Comparison of ENCODE assay signal across 29 cellular contexts in genomic region chr11:127115844-127116243, GRCh38.
DNase-seq lines count a peak whose midpoint lies in the region; ATAC-seq and TF ChIP-seq lines count a peak whose summit lies in the region.
"Had no signal": no experiment of that assay in that cellular context is flagged by ENCODE, and none has a peak within 500 bp of the region (broad histone marks: within the 10 kb centered on the region; RNA-seq: fewer than 3 reads in every experiment).

No MANE protein-coding gene starts in this region.

- peak overlapping the region; percentile 30 for H3K23ac ChIP-seq in mesendoderm (ENCODE audit: low read length)

- ATAC-seq in lung (ENCODE audit: insufficient read depth, low FRiP score) (no peak), HG03442 (IDR thresholded peaks at IDR 0.05; ENCODE audit: unreplicated experiment) (no peak)
- ATAC-seq: A549; CD8-positive, alpha-beta T cell had no signal

- H3K27ac ChIP-seq in lung (ENCODE audit: low read depth in 1 of 2, low read length in 1 of 2), result no peak overlapping the region
- H3K27ac ChIP-seq in mesendoderm (ENCODE audit: low read depth, low read length), result no peak overlapping the region
- H3K27ac ChIP-seq: 22Rv1; A549; BLaER1; BLaER1 treated with 17β-estradiol and CSF1 and Interleukin-3, amounts not matched to agents 10 nM and 100 nM; C4-2B had no signal

- H3K4me2 ChIP-seq in mesendoderm (ENCODE audit: low read length), result no peak overlapping the region
- H3K4me2 ChIP-seq: A549; BLaER1; BLaER1 treated with 17β-estradiol and CSF1 and Interleukin-3, amounts not matched to agents 10 nM and 100 nM had no signal

- no peak overlapping the region for H4K8ac ChIP-seq in mesendoderm (ENCODE audit: low read depth, low read length)

- H2BK15ac ChIP-seq in mesendoderm (replicated peaks; ENCODE audit: low read depth), result no peak overlapping the region

- H2BK5ac ChIP-seq in mesendoderm (ENCODE audit: low read length), result no peak overlapping the region

- H3K4me1 ChIP-seq in lung (ENCODE audit: control insufficient read depth in 2 of 2, insufficient read depth in 2 of 2, low read length in 2 of 2), result no peaks in the 10 kb centered on the region
- peaks cover 2% of the 10 kb centered on the region for H3K4me1 ChIP-seq in mesendoderm (ENCODE audit: control insufficient read depth, low read depth, low read length)
- H3K4me1 ChIP-seq: A549, BE2C, Caco-2 had no signal

- no peaks in the 10 kb centered on the region for H3K79me1 ChIP-seq in mesendoderm (ENCODE audit: low read length)

- DNase-seq in lung (ENCODE audit: low spot score), result peak; percentile 11
- DNase-seq in mesendoderm, result no peak
- no peak for DNase-seq in H7
- DNase-seq: 8988T; ACHN; AML-193; BE2C; C1 segment of cervical spinal cord; Caco-2; Calu3; CD4-positive, alpha-beta memory T cell; CD4-positive, alpha-beta T cell; CD4-positive, CD25-positive, alpha-beta regulatory T cell; CD8-positive, alpha-beta memory T cell; CD8-positive, alpha-beta T cell; COR-L47; DMS 273 treated with DMSO at 0.1 percent for 48 hours; DMS153; DMS53; DMS79; DMS79 treated with DMSO at 0.1 percent for 48 hours; DND-41; EL had no signal

- H3K36me3 ChIP-seq in lung (ENCODE audit: control insufficient read depth in 2 of 2, insufficient read depth in 2 of 2, low read length in 2 of 2) (no peaks in the 10 kb centered on the region), mesendoderm (ENCODE audit: control insufficient read depth, insufficient read depth, low read length) (no peaks in the 10 kb centered on the region), H7 (replicated peaks; ENCODE audit: control insufficient read depth, insufficient read depth, low read length) (no peaks in the 10 kb centered on the region)
- H3K36me3 ChIP-seq: BE2C; BLaER1; BLaER1 treated with 17β-estradiol and CSF1 and Interleukin-3, amounts not matched to agents 10 nM and 100 nM had no signal

- 94 to 95% methylated on average over 17 of the region's 17 CpGs for WGBS in lung, 2 donors
- no CpG with 5 or more reads among the region's 17 CpGs for WGBS in mesendoderm (ENCODE audit: extremely low coverage, insufficient coverage, low lambda C conversion rate)

- no peaks in the 10 kb centered on the region for H3K79me2 ChIP-seq in mesendoderm (ENCODE audit: control insufficient read depth, insufficient read depth, low read length)

- H2AK5ac ChIP-seq in mesendoderm (ENCODE audit: low read length), result no peak overlapping the region

- H3K27me3 ChIP-seq in lung (ENCODE audit: control insufficient read depth, insufficient read depth), result no peaks in the 10 kb centered on the region
- H3K27me3 ChIP-seq in mesendoderm (ENCODE audit: insufficient read depth, low read length, poor library complexity), result no peaks in the 10 kb centered on the region
- H3K27me3 ChIP-seq in H7 (ENCODE audit: control insufficient read depth, insufficient read depth, low read length), result no peaks in the 10 kb centered on the region
- H3K27me3 ChIP-seq: BE2C; BLaER1; BLaER1 treated with 17β-estradiol and CSF1 and Interleukin-3, amounts not matched to agents 10 nM and 100 nM had no signal

- no peak for TF ChIP-seq CTCF in lung (IDR thresholded peaks at IDR 0.05; ENCODE audit: control extremely low read depth, extremely low read depth)

- no peak overlapping the region for H4K5ac ChIP-seq in mesendoderm (ENCODE audit: low read length)

- H3K18ac ChIP-seq in mesendoderm (ENCODE audit: low read length), result no peak overlapping the region

- no peak overlapping the region for H3K9ac ChIP-seq in mesendoderm (ENCODE audit: low read length)
- H3K9ac ChIP-seq: BLaER1; BLaER1 treated with 17β-estradiol and CSF1 and Interleukin-3, amounts not matched to agents 10 nM and 100 nM had no signal

- H3K4me3 ChIP-seq in lung (no peak overlapping the region), mesendoderm (ENCODE audit: low read length) (no peak overlapping the region), H7 (ENCODE audit: insufficient read depth, low read depth, low read length) (no peak overlapping the region)
- H3K4me3 ChIP-seq: A549; BLaER1; BLaER1 treated with 17β-estradiol and CSF1 and Interleukin-3, amounts not matched to agents 10 nM and 100 nM had no signal

- no peak overlapping the region for H3K56ac ChIP-seq in mesendoderm (ENCODE audit: low read length)

- no peak overlapping the region for H3K4ac ChIP-seq in mesendoderm (ENCODE audit: low read depth, low read length)

- no peaks in the 10 kb centered on the region for H3K9me3 ChIP-seq in lung (ENCODE audit: control insufficient read depth in 2 of 2, insufficient read depth in 1 of 2, low read length in 1 of 2)
- H3K9me3 ChIP-seq: A549; BE2C; BLaER1; BLaER1 treated with 17β-estradiol and CSF1 and Interleukin-3, amounts not matched to agents 10 nM and 100 nM; Caco-2 had no signal

- no peak overlapping the region for H2BK120ac ChIP-seq in mesendoderm (ENCODE audit: low read depth, low read length)
